ENCODE assay signal across 16 cellular contexts in genomic region chr1:235009561-235010306, GRCh38.
DNase-seq lines count a peak whose midpoint lies in the region; ATAC-seq and TF ChIP-seq lines count a peak whose summit lies in the region.
"Had no signal": no experiment of that assay in that cellular context is flagged by ENCODE, and none has a peak within 500 bp of the region (broad histone marks: within the 10 kb centered on the region; RNA-seq: fewer than 3 reads in every experiment).

No MANE protein-coding gene starts in this region.

- ATAC-seq in activated CD8-positive, alpha-beta T cell treated with anti-CD3 and anti-CD28 coated beads for 36 hours = no peak
- no peak for ATAC-seq in HG03571 (IDR thresholded peaks at IDR 0.05; ENCODE audit: unreplicated experiment)

- DNase-seq in activated naive CD4-positive, alpha-beta T cell (lab: John Stamatoyannopoulos, UW) = no peak
- no peak for DNase-seq in activated CD8-positive, alpha-beta T cell treated with anti-CD3 and anti-CD28 coated beads for 36 hours
- peak; percentile 81 for DNase-seq in mesenteric fat pad (ENCODE audit: low spot score)
- no peak for DNase-seq in Ammon's horn (ENCODE audit: low spot score)
- DNase-seq in UCSD-AML1 (lab: John Stamatoyannopoulos, UW; ENCODE audit: unreplicated experiment) = no peak
- no peak for DNase-seq in RPMI8226
- DNase-seq: activated CD4-positive, alpha-beta T cell treated with anti-CD3 and anti-CD28 coated beads for 1 hour; DMS53; dorsolateral prefrontal cortex; kidney; midbrain; NCI-H2171; stimulated activated naive CD4-positive, alpha-beta T cell had no signal

- peaks cover 13% of the 10 kb centered on the region for H3K9me3 Mint-ChIP-seq in activated naive CD4-positive, alpha-beta T cell treated with anti-CD3 and anti-CD28 coated beads, Interleukin-2, amount 50 U/mL, for 24 hours
- peaks cover 17% of the 10 kb centered on the region for H3K9me3 Mint-ChIP-seq in activated CD8-positive, alpha-beta T cell treated with anti-CD3 and anti-CD28 coated beads for 36 hours

- peaks cover 1% of the 10 kb centered on the region for H3K36me3 Mint-ChIP-seq in activated naive CD4-positive, alpha-beta T cell treated with anti-CD3 and anti-CD28 coated beads, Interleukin-2, amount 50 U/mL, for 24 hours
- H3K36me3 Mint-ChIP-seq in activated CD8-positive, alpha-beta T cell treated with anti-CD3 and anti-CD28 coated beads for 36 hours (ENCODE audit: low read depth) = peaks cover 32% of the 10 kb centered on the region
- H3K36me3 Mint-ChIP-seq: brain had no signal

- CTCF ChIA-PET in activated CD8-positive, alpha-beta T cell treated with anti-CD3 and anti-CD28 coated beads for 36 hours (lab: Charles Lee) = interaction anchor here (1.3 kb wide), 1 partner anchor 74 kb away, joined by 3 read pairs; no protein-coding TSS in a partner anchor

- TF ChIP-seq CTCF in activated CD8-positive, alpha-beta T cell treated with anti-CD3 and anti-CD28 coated beads for 36 hours (IDR thresholded peaks at IDR 0.05) = no peak

- intact Hi-C loops in activated CD8-positive, alpha-beta T cell treated with anti-CD3 and anti-CD28 coated beads for 36 hours (cut with micrococcal nuclease) = loop anchor here (2.0 to 10.0 kb wide), 7 partner anchors 29 to 515 kb away; no protein-coding TSS in a partner anchor

- POLR2A ChIA-PET in activated CD8-positive, alpha-beta T cell treated with anti-CD3 and anti-CD28 coated beads for 36 hours (lab: Charles Lee) = interaction anchor here (0.5 to 2.3 kb wide), 3 partner anchors 20 to 70 kb away, joined by 3 to 18 read pairs (median 3); no protein-coding TSS in a partner anchor

- peak overlapping the region; percentile 74 for H3K4me3 Mint-ChIP-seq in activated naive CD4-positive, alpha-beta T cell treated with anti-CD3 and anti-CD28 coated beads, Interleukin-2, amount 50 U/mL, for 24 hours
- H3K4me3 Mint-ChIP-seq in activated CD8-positive, alpha-beta T cell treated with anti-CD3 and anti-CD28 coated beads for 36 hours = no peak overlapping the region
- H3K4me3 Mint-ChIP-seq: brain had no signal

- peaks cover 93% of the 10 kb centered on the region for H3K4me1 Mint-ChIP-seq in activated naive CD4-positive, alpha-beta T cell treated with anti-CD3 and anti-CD28 coated beads, Interleukin-2, amount 50 U/mL, for 24 hours
- peaks cover 85% of the 10 kb centered on the region for H3K4me1 Mint-ChIP-seq in activated CD8-positive, alpha-beta T cell treated with anti-CD3 and anti-CD28 coated beads for 36 hours (ENCODE audit: low read depth)

- no peaks in the 10 kb centered on the region for H3K27me3 Mint-ChIP-seq in activated naive CD4-positive, alpha-beta T cell treated with anti-CD3 and anti-CD28 coated beads, Interleukin-2, amount 50 U/mL, for 24 hours
- no peaks in the 10 kb centered on the region for H3K27me3 Mint-ChIP-seq in activated CD8-positive, alpha-beta T cell treated with anti-CD3 and anti-CD28 coated beads for 36 hours

- H3K27ac Mint-ChIP-seq in activated naive CD4-positive, alpha-beta T cell treated with anti-CD3 and anti-CD28 coated beads, Interleukin-2, amount 50 U/mL, for 24 hours = peak overlapping the region; percentile 79
- peak overlapping the region; percentile 95 for H3K27ac Mint-ChIP-seq in activated CD8-positive, alpha-beta T cell treated with anti-CD3 and anti-CD28 coated beads for 36 hours
- H3K27ac Mint-ChIP-seq: brain had no signal
